ENCODE assay signal across 18 cellular contexts in genomic region chr14:56487761-56488160, GRCh38.
A peak's percentile ranks its signal among the peaks of the same experiment; 100 is the strongest.
DNase-seq lines count a peak whose midpoint lies in the region; ATAC-seq and TF ChIP-seq lines count a peak whose summit lies in the region.
"Had no signal": no experiment of that assay in that cellular context is flagged by ENCODE, and none has a peak within 500 bp of the region (broad histone marks: within the 10 kb centered on the region; RNA-seq: fewer than 3 reads in every experiment).

No MANE protein-coding gene starts in this region.

- TF ChIP-seq CTCF in A673 (conservative IDR thresholded peaks at IDR 0.05; ENCODE audit: low read depth, low read length) = no peak
- TF ChIP-seq CTCF in foreskin fibroblast (IDR thresholded peaks at IDR 0.05; ENCODE audit: low read depth, low read length) = no peak

- POLR2A ChIA-PET in A673 (lab: Charles Lee; ENCODE audit: low non-redundant PET) = no interaction called here

- H3K4me1 ChIP-seq in A673 (ENCODE audit: insufficient read depth, low read length, poor library complexity, severe bottlenecking) = peaks cover 33% of the 10 kb centered on the region
- H3K4me1 ChIP-seq: A549, Caco-2, pancreas had no signal

- H3K9me3 ChIP-seq in A673 (ENCODE audit: low read depth, low read length, poor library complexity, severe bottlenecking) = no peaks in the 10 kb centered on the region
- H3K9me3 ChIP-seq: A549, Caco-2, pancreas had no signal

- H3K27me3 ChIP-seq in A673 (replicated peaks; ENCODE audit: insufficient read depth, low read depth, low read length, poor library complexity) = no peaks in the 10 kb centered on the region
- H3K27me3 ChIP-seq: pancreas had no signal

- DNase-seq in A673 (ENCODE audit: low spot score) = peak; percentile 73
- DNase-seq in HCEC 1CT = peak; percentile 49
- peak; percentile 76 for DNase-seq in amniotic epithelial cell (ENCODE audit: low read depth)
- peak; percentile 71 to 87 for DNase-seq in foreskin fibroblast
- DNase-seq in NCI-H226 = no peak
- DNase-seq in inferior parietal cortex (ENCODE audit: extremely low spot score) = no peak
- no peak for DNase-seq in DMS 273 (lab: John Stamatoyannopoulos, UW; ENCODE audit: unreplicated experiment)
- DNase-seq: activated T-cell treated with anti-CD3 and anti-CD28 coated beads, Interleukin-2, amount 50 U/mL, for 24 hours; cerebellar nuclear complex; KG1; left colon; pancreas; T-helper 9 cell had no signal

- BruUV-seq in A673 (replicated peaks; lab: Mats Ljungman, UMichigan) = no TSS peak

- intact Hi-C loops in A673 (cut with micrococcal nuclease; ENCODE audit: unreplicated experiment) = loop anchor here (5.0 kb wide), 1 partner anchor 1040 kb away; no protein-coding TSS in a partner anchor

- no peaks in the 10 kb centered on the region for H3K36me3 ChIP-seq in A673 (ENCODE audit: insufficient read depth, low read length, poor library complexity, severe bottlenecking)
- H3K36me3 ChIP-seq: pancreas had no signal

- H3K27ac ChIP-seq in A673 (ENCODE audit: low read depth, low read length, poor library complexity, severe bottlenecking) = peak overlapping the region; percentile 44
- H3K27ac ChIP-seq: A549, pancreas, skin epidermis had no signal

- CTCF ChIA-PET in A673 (lab: Charles Lee) = interaction anchor here (0.5 to 1.6 kb wide), 2 partner anchors 13 to 83 kb away, joined by 4 to 11 read pairs; no protein-coding TSS in a partner anchor

- no peak for ATAC-seq in GM18861 (IDR thresholded peaks at IDR 0.05; ENCODE audit: unreplicated experiment)
- ATAC-seq: stimulated activated memory B cell treated with anti-CD40 and anti-IgM and Interleukin-4, amounts not matched to agents 10 μg/mL and 1 μg/mL and 100 μg/mL, for 72 hours had no signal

- H3K4me3 ChIP-seq in A673 (ENCODE audit: low read depth, low read length, poor library complexity, severe bottlenecking) (no peak overlapping the region), foreskin fibroblast (ENCODE audit: low read depth in 1 of 2, low read length in 2 of 2) (no peak overlapping the region)
- H3K4me3 ChIP-seq: A549, pancreas, skin epidermis had no signal

Comparison
In these comparisons a context has a peak if more than half of its experiments do, and no peak if none do; other contexts are left out.
1. DNase-seq: peak in A673 (single experiment), HCEC 1CT (single experiment), amniotic epithelial cell (single experiment) and foreskin fibroblast (2 of 2); none in NCI-H226 (single experiment), inferior parietal cortex (single experiment) and DMS 273 (single experiment).